ENCODE assay signal across 32 cellular contexts in genomic region chr9:83233647-83234046, GRCh38.
"Had no signal": no experiment of that assay in that cellular context is flagged by ENCODE, and none has a peak within 500 bp of the region (broad histone marks: within the 10 kb centered on the region; RNA-seq: fewer than 3 reads in every experiment).

No MANE protein-coding gene starts in this region.

- H3K27ac ChIP-seq: brain microvascular endothelial cell, coronary artery, dorsolateral prefrontal cortex, WERI-Rb-1 had no signal

- H3K27me3 Mint-ChIP-seq: activated B cell treated with CpG ODN at 0.5 μM for 24 hours; dendritic cell treated with granulocyte-macrophage colony-stimulating factor and Interleukin-4, amounts not matched to agents 40 ng/mL and 50 ng/mL, for 4 days had no signal

- H3K4me3 ChIP-seq: coronary artery, dorsolateral prefrontal cortex had no signal

- ATAC-seq: activated CD4-positive, CD25-positive, alpha-beta regulatory T cell treated with anti-CD3 and anti-CD28 coated beads, Interleukin-2, amount 50 U/mL, for 24 hours; activated CD8-positive, alpha-beta T cell treated with anti-CD3 and anti-CD28 coated beads for 36 hours; activated T-cell treated with anti-CD3 and anti-CD28 coated beads, Interleukin-2, amount 50 U/mL, for 4 hours; activated T-helper 17 cell treated with anti-CD3 and anti-CD28 coated beads, Interleukin-2, amount 50 U/mL, for 72 hours; esophagus mucosa; T-helper 17 cell had no signal

- H3K9me3 Mint-ChIP-seq: activated B cell treated with CpG ODN at 0.5 μM for 24 hours; activated T-cell treated with anti-CD3 and anti-CD28 coated beads, Interleukin-2, amount 50 U/mL, for 4 hours; activated T-helper 17 cell treated with anti-CD3 and anti-CD28 coated beads, Interleukin-2, amount 50 U/mL, for 72 hours; dendritic cell treated with granulocyte-macrophage colony-stimulating factor and Interleukin-4, amounts not matched to agents 40 ng/mL and 50 ng/mL, for 4 days; T-helper 2 cell treated with Interferon-gamma antibody and Interleukin-4, amounts not matched to agents 5 μg/mL and 100 μg/mL, for 36 hours had no signal

- H3K36me3 Mint-ChIP-seq: activated naive CD8-positive, alpha-beta T cell had no signal

- H3K27ac Mint-ChIP-seq: activated B cell treated with CpG ODN at 0.5 μM for 24 hours; activated CD8-positive, alpha-beta T cell treated with anti-CD3 and anti-CD28 coated beads for 36 hours; activated naive CD8-positive, alpha-beta T cell; activated T-helper 17 cell treated with anti-CD3 and anti-CD28 coated beads, Interleukin-2, amount 50 U/mL, for 72 hours; dendritic cell treated with granulocyte-macrophage colony-stimulating factor and Interleukin-4, amounts not matched to agents 40 ng/mL and 50 ng/mL, for 4 days; endodermal cell; T-helper 17 cell; T-helper 2 cell treated with Interferon-gamma antibody and Interleukin-4, amounts not matched to agents 5 μg/mL and 100 μg/mL, for 36 hours had no signal

- H3K4me1 Mint-ChIP-seq: activated B cell treated with CpG ODN at 0.5 μM for 24 hours; activated T-helper 17 cell treated with anti-CD3 and anti-CD28 coated beads, Interleukin-2, amount 50 U/mL, for 72 hours; T-helper 17 cell had no signal

- H3K4me3 Mint-ChIP-seq: activated B cell treated with CpG ODN at 0.5 μM for 24 hours; activated CD8-positive, alpha-beta T cell treated with anti-CD3 and anti-CD28 coated beads for 36 hours; activated naive CD8-positive, alpha-beta T cell; activated T-cell treated with anti-CD3 and anti-CD28 coated beads, Interleukin-2, amount 50 U/mL, for 4 hours; activated T-helper 17 cell treated with anti-CD3 and anti-CD28 coated beads, Interleukin-2, amount 50 U/mL, for 72 hours; dendritic cell treated with granulocyte-macrophage colony-stimulating factor and Interleukin-4, amounts not matched to agents 40 ng/mL and 50 ng/mL, for 4 days; endodermal cell; T-helper 17 cell; T-helper 2 cell treated with Interferon-gamma antibody and Interleukin-4, amounts not matched to agents 5 μg/mL and 100 μg/mL, for 36 hours had no signal

- DNase-seq: activated B cell treated with CpG ODN at 0.5 μM for 24 hours; activated CD4-positive, alpha-beta T cell treated with anti-CD3 and anti-CD28 coated beads for 48 hours; activated CD4-positive, alpha-beta T cell treated with anti-CD3 and anti-CD28 coated beads, Interleukin-2, amount 50 U/mL, for 1 hour; activated CD4-positive, alpha-beta T cell treated with anti-CD3 and anti-CD28 coated beads, Interleukin-2, amount 50 U/mL, for 48 hours; activated CD8-positive, alpha-beta memory T cell treated with anti-CD3 and anti-CD28 coated beads for 24 hours; activated CD8-positive, alpha-beta T cell treated with anti-CD3 and anti-CD28 coated beads for 36 hours; activated effector memory CD4-positive, alpha-beta T cell treated with Interleukin-2 at 50 U/mL for 16 hours; activated gamma-delta T cell treated with Interleukin-2 at 50 U/mL for 16 hours; activated naive CD4-positive, alpha-beta T cell treated with anti-CD3 and anti-CD28 coated beads, Interleukin-2, amount 50 U/mL, for 16 hours; activated naive CD4-positive, alpha-beta T cell treated with Interleukin-2 at 50 U/mL for 16 hours; activated T-cell treated with anti-CD3 and anti-CD28 coated beads, Interleukin-2, amount 50 U/mL, for 4 hours; amniotic stem cell; anterior cingulate cortex; brain microvascular endothelial cell; central memory CD4-positive, alpha-beta T cell; cerebellar nuclear complex; dorsolateral prefrontal cortex; effector memory CD4-positive, alpha-beta T cell; endodermal cell; foreskin fibroblast; head of caudate nucleus; T-helper 1 cell; T-helper 17 cell; T1000; WERI-Rb-1 had no signal

- H3K27me3 ChIP-seq: brain microvascular endothelial cell, dorsolateral prefrontal cortex had no signal
